In the genomic region with DNA sequence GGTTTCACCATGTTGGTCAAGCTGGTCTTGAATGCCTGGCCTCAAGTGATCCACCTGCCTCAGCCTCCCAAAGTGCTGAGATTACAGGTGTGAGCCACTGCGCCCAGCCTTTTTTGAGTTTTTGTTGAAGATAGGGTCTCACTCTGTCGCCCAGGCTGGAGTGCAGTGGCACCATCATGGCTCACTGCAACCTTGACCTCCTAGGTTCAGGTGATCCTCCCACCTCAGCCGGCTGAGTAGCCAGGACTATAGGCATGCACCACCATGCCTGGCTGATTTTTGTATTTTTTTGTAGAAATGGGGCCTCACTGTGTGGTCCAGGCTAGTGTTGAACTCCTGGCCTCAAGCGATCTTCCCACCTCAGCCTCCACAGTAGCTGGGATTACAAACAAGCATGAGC, we compare ENCODE assay signal across 1 cellular context.
TF ChIP-seq lines count a peak whose summit lies in the region.

No MANE protein-coding gene starts in this region.

TF ChIP-seq in HepG2, 621 proteins besides CTCF, POLR2A, EP300 and RAD21:
- TF ChIP-seq ZNF121 (CRISPR knock-in tag; IDR thresholded peaks at IDR 0.05): peak; percentile 81
- 0 out of 2 replicates have a peak, but pooled peaks have one; percentile 10 for TF ChIP-seq ZNF788 (CRISPR knock-in tag; IDR thresholded peaks at IDR 0.05; ENCODE audit: borderline replicate concordance)
